In genomic region chr9:93023521-93023815, GRCh38 we compare ENCODE assay signal across 1 cellular context.
TF ChIP-seq lines count a peak whose summit lies in the region.

No MANE protein-coding gene starts in this region.

TF ChIP-seq in WTC11, 78 proteins besides CTCF, POLR2A, EP300 and RAD21:
- no peak for TF ChIP-seq FOXP1 (CRISPR knock-in tag; IDR thresholded peaks at IDR 0.05; ENCODE audit: borderline replicate concordance)
- TF ChIP-seq PRDM15 (CRISPR knock-in tag; IDR thresholded peaks at IDR 0.05), result no peak
